8 cellular contexts compared by ENCODE assay signal in the genomic region with DNA sequence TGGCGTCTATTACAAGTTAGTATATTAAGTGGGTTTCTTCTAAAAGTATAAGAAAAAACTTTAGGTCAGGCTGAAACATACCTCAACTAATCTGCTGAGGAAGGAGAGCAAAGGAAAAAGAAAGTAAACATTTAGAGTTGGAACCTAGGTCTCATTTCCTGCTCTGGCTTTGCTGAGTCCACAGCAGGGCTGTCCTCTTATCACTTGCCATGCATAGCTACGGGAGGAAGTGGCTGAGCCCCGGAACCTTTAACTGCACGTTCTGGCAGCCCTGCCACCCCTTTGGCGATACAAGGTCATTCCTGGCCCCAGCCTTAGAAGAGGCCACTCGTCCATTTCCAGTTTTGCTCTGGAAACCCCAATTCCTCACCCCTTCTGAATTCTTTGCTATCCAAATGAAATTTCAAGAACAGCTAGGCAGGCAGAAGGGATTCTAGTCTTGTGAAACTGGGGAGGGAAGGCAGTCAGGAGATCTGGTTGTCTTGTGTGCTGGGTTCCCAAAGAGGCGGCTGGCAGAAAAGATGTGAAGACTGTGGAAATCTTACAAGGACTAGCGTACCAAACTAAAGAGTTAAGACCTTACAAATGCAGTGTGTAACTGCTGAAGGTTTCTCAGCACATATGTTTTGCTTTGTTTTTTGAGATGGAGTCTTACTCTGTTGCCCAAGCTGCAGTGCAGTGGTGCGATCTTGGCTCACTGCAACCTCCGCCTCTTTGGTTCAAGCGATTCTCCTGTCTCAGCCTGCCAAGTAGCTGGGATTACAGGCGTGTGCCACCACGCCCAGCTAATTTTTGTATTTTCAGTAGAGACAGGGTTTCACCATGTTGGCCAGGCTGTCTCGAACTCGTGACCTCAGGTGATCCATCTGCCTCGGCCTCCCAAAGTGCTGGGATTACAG. TPM values are rescaled to one million over a fixed set of nuclear protein-coding genes. Genes with fewer than 3 reads are reported as not detected.
A peak's percentile ranks its signal among the peaks of the same experiment; 100 is the strongest.
DNase-seq lines count a peak whose midpoint lies in the region; ATAC-seq and TF ChIP-seq lines count a peak whose summit lies in the region.

No MANE protein-coding gene starts in this region.

- no peaks in the 10 kb centered on the region for H3K9me3 Mint-ChIP-seq in CD8-positive, alpha-beta T cell
- no peaks in the 10 kb centered on the region for H3K9me3 Mint-ChIP-seq in activated CD4-positive, alpha-beta memory T cell treated with anti-CD3 and anti-CD28 coated beads, Interleukin-2, amount 10 ng/mL, durations not matched to agents 7 days and 5 days

- H3K4me3 Mint-ChIP-seq in CD8-positive, alpha-beta T cell = peak overlapping the region; percentile 76
- peak overlapping the region; percentile 60 for H3K4me3 Mint-ChIP-seq in activated CD4-positive, alpha-beta memory T cell treated with anti-CD3 and anti-CD28 coated beads, Interleukin-2, amount 10 ng/mL, durations not matched to agents 7 days and 5 days

- no peaks in the 10 kb centered on the region for H3K36me3 ChIP-seq in CD8-positive, alpha-beta T cell (ENCODE audit: insufficient read depth, low read length)

- peaks cover 48% of the 10 kb centered on the region for H3K4me1 Mint-ChIP-seq in CD8-positive, alpha-beta T cell (ENCODE audit: low read depth)
- H3K4me1 Mint-ChIP-seq in activated CD4-positive, alpha-beta memory T cell treated with anti-CD3 and anti-CD28 coated beads, Interleukin-2, amount 10 ng/mL, durations not matched to agents 7 days and 5 days = peaks cover 66% of the 10 kb centered on the region

- peaks cover 5% of the 10 kb centered on the region for H3K36me3 Mint-ChIP-seq in CD8-positive, alpha-beta T cell
- peaks cover 74% of the 10 kb centered on the region for H3K36me3 Mint-ChIP-seq in activated CD4-positive, alpha-beta memory T cell treated with anti-CD3 and anti-CD28 coated beads, Interleukin-2, amount 10 ng/mL, durations not matched to agents 7 days and 5 days (ENCODE audit: low read depth)

- no peaks in the 10 kb centered on the region for H3K9me3 ChIP-seq in CD8-positive, alpha-beta T cell (ENCODE audit: low read length)

- ATAC-seq in CD8-positive, alpha-beta T cell = peak; percentile 57
- peak; percentile 56 for ATAC-seq in GM19455 (IDR thresholded peaks at IDR 0.05; ENCODE audit: unreplicated experiment)
- ATAC-seq in HG03571 (IDR thresholded peaks at IDR 0.05; ENCODE audit: unreplicated experiment) = peak; percentile 70

- H3K27ac Mint-ChIP-seq in CD8-positive, alpha-beta T cell = peak overlapping the region; percentile 91
- peak overlapping the region; percentile 90 for H3K27ac Mint-ChIP-seq in activated CD4-positive, alpha-beta memory T cell treated with anti-CD3 and anti-CD28 coated beads, Interleukin-2, amount 10 ng/mL, durations not matched to agents 7 days and 5 days

- H3K27me3 ChIP-seq in CD8-positive, alpha-beta T cell (ENCODE audit: insufficient read depth, low read length) = no peaks in the 10 kb centered on the region

- H3K27ac ChIP-seq in CD8-positive, alpha-beta T cell (ENCODE audit: low read depth, low read length) = peak overlapping the region; percentile 17

- POLR2A ChIA-PET in CD8-positive, alpha-beta T cell (lab: Charles Lee) = interaction anchor here (0.5 to 3.3 kb wide), 10 partner anchors 12 to 231 kb away, joined by 3 to 16 read pairs (median 4); a partner anchor contains a TSS
- POLR2A ChIA-PET in activated CD4-positive, alpha-beta memory T cell treated with anti-CD3 and anti-CD28 coated beads, Interleukin-2, amount 10 ng/mL, durations not matched to agents 7 days and 5 days (lab: Charles Lee) = interaction anchor here (0.8 to 14.5 kb wide), 20 partner anchors 12 to 402 kb away, joined by 3 to 255 read pairs (median 6); a partner anchor contains a TSS

- H3K4me3 ChIP-seq in CD8-positive, alpha-beta T cell (ENCODE audit: low read depth, low read length) = peak overlapping the region; percentile 8

- no peaks in the 10 kb centered on the region for H3K27me3 Mint-ChIP-seq in CD8-positive, alpha-beta T cell (ENCODE audit: low read depth)
- no peaks in the 10 kb centered on the region for H3K27me3 Mint-ChIP-seq in activated CD4-positive, alpha-beta memory T cell treated with anti-CD3 and anti-CD28 coated beads, Interleukin-2, amount 10 ng/mL, durations not matched to agents 7 days and 5 days

- peaks cover 30% of the 10 kb centered on the region for H3K4me1 ChIP-seq in CD8-positive, alpha-beta T cell (ENCODE audit: insufficient read depth, low read length)

- no peak for TF ChIP-seq CTCF in CD8-positive, alpha-beta T cell (IDR thresholded peaks at IDR 0.05)

- DNase-seq in CD8-positive, alpha-beta T cell = peak in 5 of 7 experiments; percentile 21 to 67 (median 53)
- DNase-seq in activated CD4-positive, alpha-beta memory T cell treated with anti-CD3 and anti-CD28 coated beads, Interleukin-2, amount 10 ng/mL, durations not matched to agents 7 days and 5 days = peak; percentile 75
- DNase-seq in globus pallidus (ENCODE audit: low spot score) = peak; percentile 31
- DNase-seq in stimulated activated CD4-positive, alpha-beta T cell treated with anti-CD3 and anti-CD28 coated beads, Interleukin-4, amount 100 ng/mL, for 24 hours = peak; percentile 44
- DNase-seq in NCI-H446 treated with DMSO at 0.1 percent for 48 hours (lab: John Stamatoyannopoulos, UW) = no peak
- no peak for DNase-seq in NCI-H524 treated with DMSO at 0.1 percent for 48 hours (lab: John Stamatoyannopoulos, UW)

- intact Hi-C loops in CD8-positive, alpha-beta T cell (cut with DNase I, micrococcal nuclease) = loop anchor here in 1 of 2 experiments (2.0 to 5.0 kb wide), 4 partner anchors 19 to 265 kb away; a partner anchor contains a TSS

- CTCF ChIA-PET in CD8-positive, alpha-beta T cell (lab: Charles Lee) = interaction anchor here (0.6 to 13.9 kb wide), 7 partner anchors 21 to 265 kb away, joined by 3 to 215 read pairs (median 6); a partner anchor contains a TSS
- CTCF ChIA-PET in activated CD4-positive, alpha-beta memory T cell treated with anti-CD3 and anti-CD28 coated beads, Interleukin-2, amount 10 ng/mL, durations not matched to agents 7 days and 5 days (lab: Charles Lee) = interaction anchor here (0.5 to 8.6 kb wide), 17 partner anchors 9 to 270 kb away, joined by 3 to 206 read pairs (median 5); a partner anchor contains a TSS

RNA-seq across cellular contexts. Expression of a gene that starts 19.1 kb away (rescaled TPM):
- 1 to 10 TPM; 2.4 to 2.5 TPM for total RNA-seq in CD8-positive, alpha-beta T cell
- total RNA-seq in activated CD4-positive, alpha-beta memory T cell treated with anti-CD3 and anti-CD28 coated beads, Interleukin-2, amount 10 ng/mL, durations not matched to agents 7 days and 5 days = 10 to 100 TPM; 60.0 to 62.7 TPM

Comparison
In these comparisons a context has a peak if more than half of its experiments do, and no peak if none do; other contexts are left out.
1. DNase-seq: peak in CD8-positive, alpha-beta T cell (5 of 7), activated CD4-positive, alpha-beta memory T cell treated with anti-CD3 and anti-CD28 coated beads, Interleukin-2, amount 10 ng/mL, durations not matched to agents 7 days and 5 days (single experiment), globus pallidus (single experiment) and stimulated activated CD4-positive, alpha-beta T cell treated with anti-CD3 and anti-CD28 coated beads, Interleukin-4, amount 100 ng/mL, for 24 hours (single experiment); none in NCI-H446 treated with DMSO at 0.1 percent for 48 hours (single experiment) and NCI-H524 treated with DMSO at 0.1 percent for 48 hours (single experiment).
2. RNA of a gene that starts 19.1 kb away (total RNA-seq): 60.0 to 62.7 TPM in activated CD4-positive, alpha-beta memory T cell treated with anti-CD3 and anti-CD28 coated beads, Interleukin-2, amount 10 ng/mL, durations not matched to agents 7 days and 5 days; 2.4 to 2.5 TPM in CD8-positive, alpha-beta T cell; every median in the first group is over 10 times any median in the second.
3. Peak in every context shown above with its lines, with median percentiles within 50 percentile points of each other: ATAC-seq.